Comparison of ENCODE assay signal across 18 cellular contexts in the genomic region with DNA sequence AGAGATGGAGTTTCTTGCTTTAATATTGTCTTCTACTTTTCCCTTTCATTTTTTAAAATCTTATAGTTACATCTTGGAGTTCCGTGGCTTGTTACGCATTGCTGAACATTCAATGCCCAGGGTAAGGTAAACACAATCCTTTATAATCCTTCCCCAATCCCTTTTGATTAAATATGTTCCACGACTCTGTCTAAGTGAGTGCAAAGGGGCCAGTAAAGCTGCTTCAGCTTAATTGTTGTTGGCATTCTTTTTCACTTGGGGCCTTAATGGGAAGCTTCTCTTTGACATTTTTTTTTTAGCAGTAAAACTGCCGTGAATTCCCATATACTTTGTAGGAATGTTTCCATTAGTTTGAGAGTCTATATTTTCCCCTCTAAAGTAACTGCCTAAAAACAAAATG.
A peak's percentile ranks its signal among the peaks of the same experiment; 100 is the strongest.
DNase-seq lines count a peak whose midpoint lies in the region; ATAC-seq and TF ChIP-seq lines count a peak whose summit lies in the region.
"Had no signal": no experiment of that assay in that cellular context is flagged by ENCODE, and none has a peak within 500 bp of the region (broad histone marks: within the 10 kb centered on the region; RNA-seq: fewer than 3 reads in every experiment).

No MANE protein-coding gene starts in this region.

- H3K36me3 Mint-ChIP-seq in GM23338 (ENCODE audit: low read depth) (peaks cover 34% of the 10 kb centered on the region; the same call in 2 of the 3 replicates), osteocyte (ENCODE audit: unreplicated experiment) (no peaks in the 10 kb centered on the region)
- H3K36me3 Mint-ChIP-seq in natural killer cell treated with Interleukin-12 subunit alpha and Interleukin-12 subunit beta and Interleukin-15 and Interleukin-18, amount 100 ng/mL, for 72 hours = no peaks in the 10 kb centered on the region
- H3K36me3 Mint-ChIP-seq: CD4-positive, CD25-positive, alpha-beta regulatory T cell had no signal

- DNase-seq in GM23338 (ENCODE audit: low spot score) (no peak), WERI-Rb-1 (peak; percentile 11), hepatocyte (ENCODE audit: low spot score) (no peak), osteocyte (ENCODE audit: extremely low spot score, unreplicated experiment) (no peak), middle frontal gyrus (ENCODE audit: extremely low spot score, low spot score) (no peak)
- no peak for DNase-seq in natural killer cell treated with Interleukin-12 subunit alpha and Interleukin-12 subunit beta and Interleukin-15 and Interleukin-18, amount 100 ng/mL, for 72 hours (ENCODE audit: low spot score)
- DNase-seq in effector memory CD4-positive, alpha-beta T cell = no peak
- DNase-seq: Calu3; CD4-positive, CD25-positive, alpha-beta regulatory T cell; GDM1; GOT3; HFFc6; NCI-H1436; NCI-H69 had no signal

- no peaks in the 10 kb centered on the region for H3K27me3 ChIP-seq in GM23338 (ENCODE audit: insufficient read depth)
- H3K27me3 ChIP-seq in WERI-Rb-1 (ENCODE audit: insufficient read depth, low read depth, severe bottlenecking) = no peaks in the 10 kb centered on the region
- no peaks in the 10 kb centered on the region for H3K27me3 ChIP-seq in hepatocyte
- no peaks in the 10 kb centered on the region for H3K27me3 ChIP-seq in effector memory CD4-positive, alpha-beta T cell (replicated peaks; ENCODE audit: control insufficient read depth, insufficient read depth, low read length, poor library complexity, severe bottlenecking)

- H3K9me3 ChIP-seq in WERI-Rb-1 (ENCODE audit: severe bottlenecking) (no peaks in the 10 kb centered on the region), hepatocyte (ENCODE audit: low read depth) (no peaks in the 10 kb centered on the region)
- H3K9me3 ChIP-seq in effector memory CD4-positive, alpha-beta T cell (ENCODE audit: control insufficient read depth, low read length) = no peaks in the 10 kb centered on the region

- H3K9me2 ChIP-seq in GM23338 (ENCODE audit: insufficient read depth) (peaks cover 5% of the 10 kb centered on the region; the same call in 1 of the 2 replicates), hepatocyte (replicated peaks; ENCODE audit: insufficient read depth) (no peaks in the 10 kb centered on the region)

- no peaks in the 10 kb centered on the region for H3K27me3 Mint-ChIP-seq in GM23338 (ENCODE audit: insufficient read depth, low read depth, poor library complexity)
- H3K27me3 Mint-ChIP-seq in osteocyte (ENCODE audit: unreplicated experiment) = no peaks in the 10 kb centered on the region
- H3K27me3 Mint-ChIP-seq in natural killer cell treated with Interleukin-12 subunit alpha and Interleukin-12 subunit beta and Interleukin-15 and Interleukin-18, amount 100 ng/mL, for 72 hours = no peaks in the 10 kb centered on the region
- H3K27me3 Mint-ChIP-seq: B cell; CD4-positive, CD25-positive, alpha-beta regulatory T cell had no signal

- no peaks in the 10 kb centered on the region for H3F3A ChIP-seq in GM23338 (replicated peaks; ENCODE audit: low read depth)

- H3K4me1 Mint-ChIP-seq in GM23338 (peaks cover 8% of the 10 kb centered on the region), osteocyte (ENCODE audit: unreplicated experiment) (peaks cover 11% of the 10 kb centered on the region)
- no peaks in the 10 kb centered on the region for H3K4me1 Mint-ChIP-seq in natural killer cell treated with Interleukin-12 subunit alpha and Interleukin-12 subunit beta and Interleukin-15 and Interleukin-18, amount 100 ng/mL, for 72 hours (ENCODE audit: low read depth in 2 of 2)
- H3K4me1 Mint-ChIP-seq: B cell; CD4-positive, CD25-positive, alpha-beta regulatory T cell had no signal

- H3K27ac Mint-ChIP-seq in GM23338 (peak overlapping the region; percentile 83; the same call in 1 of the 2 replicates), osteocyte (ENCODE audit: unreplicated experiment) (peak overlapping the region; percentile 19)
- no peak overlapping the region for H3K27ac Mint-ChIP-seq in natural killer cell treated with Interleukin-12 subunit alpha and Interleukin-12 subunit beta and Interleukin-15 and Interleukin-18, amount 100 ng/mL, for 72 hours
- H3K27ac Mint-ChIP-seq: B cell; CD4-positive, CD25-positive, alpha-beta regulatory T cell; HFFc6 had no signal

- H3K27ac ChIP-seq in GM23338 (ENCODE audit: low read depth) (no peak overlapping the region), WERI-Rb-1 (no peak overlapping the region), hepatocyte (no peak overlapping the region)
- H3K27ac ChIP-seq in effector memory CD4-positive, alpha-beta T cell (ENCODE audit: insufficient read depth, low read length, poor library complexity, severe bottlenecking) = no peak overlapping the region
- H3K27ac ChIP-seq: KMS-11, RWPE1 had no signal

- no peaks in the 10 kb centered on the region for H4K20me1 ChIP-seq in GM23338 (replicated peaks; ENCODE audit: insufficient read depth)
- H4K20me1 ChIP-seq in hepatocyte (ENCODE audit: insufficient read depth, poor library complexity, severe bottlenecking) = no peaks in the 10 kb centered on the region

- H3K4me1 ChIP-seq in GM23338 (ENCODE audit: insufficient read depth) (no peaks in the 10 kb centered on the region; the same call in 1 of the 2 replicates), hepatocyte (ENCODE audit: insufficient read depth) (no peaks in the 10 kb centered on the region)
- H3K4me1 ChIP-seq in effector memory CD4-positive, alpha-beta T cell (ENCODE audit: control insufficient read depth, insufficient read depth, low read length, poor library complexity, severe bottlenecking) = no peaks in the 10 kb centered on the region

- peak overlapping the region; percentile 53; the same call in 1 of the 2 replicates for H2AFZ ChIP-seq in GM23338
- H2AFZ ChIP-seq in hepatocyte = no peak overlapping the region

- no peaks in the 10 kb centered on the region for H3K79me2 ChIP-seq in GM23338 (replicated peaks; ENCODE audit: insufficient read depth)
- no peaks in the 10 kb centered on the region for H3K79me2 ChIP-seq in hepatocyte

- 57% methylated on average over 4 of the region's 4 CpGs for WGBS in hepatocyte (ENCODE audit: low lambda C conversion rate, missing lambda C conversion rate)

- H3K36me3 ChIP-seq in GM23338 (ENCODE audit: insufficient read depth) (no peaks in the 10 kb centered on the region), WERI-Rb-1 (no peaks in the 10 kb centered on the region), hepatocyte (replicated peaks; ENCODE audit: insufficient read depth, low read depth) (no peaks in the 10 kb centered on the region)
- no peaks in the 10 kb centered on the region for H3K36me3 ChIP-seq in effector memory CD4-positive, alpha-beta T cell (ENCODE audit: control insufficient read depth, insufficient read depth, low read length)

- no peak for ATAC-seq in GM23338
- ATAC-seq in natural killer cell treated with Interleukin-12 subunit alpha and Interleukin-12 subunit beta and Interleukin-15 and Interleukin-18, amount 100 ng/mL, for 72 hours = no peak

- TF ChIP-seq CTCF in GM23338 (conservative IDR thresholded peaks at IDR 0.05; ENCODE audit: low read depth in 2 of 2) (no peak), WERI-Rb-1 (IDR thresholded peaks at IDR 0.05; ENCODE audit: low read depth, low read length) (no peak), hepatocyte (IDR thresholded peaks at IDR 0.05; ENCODE audit: poor library complexity) (no peak), osteocyte (IDR thresholded peaks at IDR 0.05) (no peak)

- H3K4me2 ChIP-seq in GM23338 (no peak overlapping the region), hepatocyte (peak overlapping the region; percentile 36)
- H3K4me2 ChIP-seq: KMS-11 had no signal

- peaks cover 4% of the 10 kb centered on the region; the same call in 2 of the 3 replicates for H3K9me3 Mint-ChIP-seq in GM23338
- peaks cover 16% of the 10 kb centered on the region for H3K9me3 Mint-ChIP-seq in osteocyte (ENCODE audit: unreplicated experiment)
- peaks cover 5% of the 10 kb centered on the region for H3K9me3 Mint-ChIP-seq in natural killer cell treated with Interleukin-12 subunit alpha and Interleukin-12 subunit beta and Interleukin-15 and Interleukin-18, amount 100 ng/mL, for 72 hours

- H3K4me3 ChIP-seq in GM23338 (no peak overlapping the region), WERI-Rb-1 (ENCODE audit: low read depth, low read length) (no peak overlapping the region), hepatocyte (no peak overlapping the region)
- H3K4me3 ChIP-seq in effector memory CD4-positive, alpha-beta T cell (ENCODE audit: insufficient read depth, low read depth, low read length, poor library complexity, severe bottlenecking) = no peak overlapping the region
- H3K4me3 ChIP-seq: GM12878 had no signal

- no peak overlapping the region for H3K4me3 Mint-ChIP-seq in GM23338
- H3K4me3 Mint-ChIP-seq in osteocyte (ENCODE audit: unreplicated experiment) = no peak overlapping the region
- no peak overlapping the region for H3K4me3 Mint-ChIP-seq in natural killer cell treated with Interleukin-12 subunit alpha and Interleukin-12 subunit beta and Interleukin-15 and Interleukin-18, amount 100 ng/mL, for 72 hours
- H3K4me3 Mint-ChIP-seq: B cell; CD4-positive, CD25-positive, alpha-beta regulatory T cell; HFFc6 had no signal

TF ChIP-seq in GM23338, 12 proteins besides CTCF, POLR2A, EP300 and RAD21 (continues in another document):
- no peak for TF ChIP-seq ZNF331 (CRISPR knock-in tag; IDR thresholded peaks at IDR 0.05; ENCODE audit: low read depth)
- no peak for TF ChIP-seq NANOG (IDR thresholded peaks at IDR 0.05; ENCODE audit: borderline replicate concordance)
- TF ChIP-seq, protein P1, sequence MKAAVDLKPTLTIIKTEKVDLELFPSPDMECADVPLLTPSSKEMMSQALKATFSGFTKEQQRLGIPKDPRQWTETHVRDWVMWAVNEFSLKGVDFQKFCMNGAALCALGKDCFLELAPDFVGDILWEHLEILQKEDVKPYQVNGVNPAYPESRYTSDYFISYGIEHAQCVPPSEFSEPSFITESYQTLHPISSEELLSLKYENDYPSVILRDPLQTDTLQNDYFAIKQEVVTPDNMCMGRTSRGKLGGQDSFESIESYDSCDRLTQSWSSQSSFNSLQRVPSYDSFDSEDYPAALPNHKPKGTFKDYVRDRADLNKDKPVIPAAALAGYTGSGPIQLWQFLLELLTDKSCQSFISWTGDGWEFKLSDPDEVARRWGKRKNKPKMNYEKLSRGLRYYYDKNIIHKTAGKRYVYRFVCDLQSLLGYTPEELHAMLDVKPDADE (IDR thresholded peaks at IDR 0.05) = no peak

Comparison
In these comparisons a context has a peak if more than half of its experiments do, and no peak if none do; other contexts are left out.
1. H3K27ac Mint-ChIP-seq: peak in GM23338 (single experiment) and osteocyte (single experiment); none in natural killer cell treated with Interleukin-12 subunit alpha and Interleukin-12 subunit beta and Interleukin-15 and Interleukin-18, amount 100 ng/mL, for 72 hours (0 of 2).